Comparison of ENCODE assay signal across 10 cellular contexts in the genomic region with DNA sequence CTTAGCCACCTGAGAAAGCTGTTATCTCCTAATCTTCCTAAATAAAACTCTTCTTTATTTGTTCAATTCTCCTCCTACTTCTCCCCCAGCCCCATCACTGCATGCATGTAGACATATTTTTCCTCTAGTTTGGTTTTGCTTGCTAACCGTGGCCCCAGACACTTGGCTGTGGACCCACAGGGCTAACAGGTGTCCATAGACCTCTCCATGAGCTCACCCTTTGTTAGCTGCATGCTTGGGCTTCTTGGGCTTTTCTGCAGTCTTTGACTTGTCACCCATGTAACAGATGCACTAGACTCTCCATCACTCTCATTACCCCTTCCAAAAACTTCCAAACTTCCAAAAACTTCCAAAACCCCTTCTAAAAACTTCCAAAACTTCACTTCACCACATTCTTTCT.
"Had no signal": no experiment of that assay in that cellular context is flagged by ENCODE, and none has a peak within 500 bp of the region (broad histone marks: within the 10 kb centered on the region; RNA-seq: fewer than 3 reads in every experiment).

No MANE protein-coding gene starts in this region.

- H3K4me3 ChIP-seq: GM23248, HAP-1 had no signal

- H3K27ac ChIP-seq: GM23248, HL-60 had no signal

- H3K4me1 Mint-ChIP-seq: IgD-negative memory B cell had no signal

- H2AFZ ChIP-seq: GM23248 had no signal

- H3K27ac Mint-ChIP-seq: HFFc6, IgD-negative memory B cell had no signal

- H3K9me3 ChIP-seq: HAP-1 had no signal

- DNase-seq: GM23248, GOT3, H7, HFFc6, KBM-7 had no signal

- H3K4me3 Mint-ChIP-seq: HFFc6 had no signal

- H3K9ac ChIP-seq: GM23248 had no signal

- H3K9me3 Mint-ChIP-seq: HFFc6 had no signal

- H3K36me3 ChIP-seq: HAP-1 had no signal

- ATAC-seq: HCT116, HepG2 had no signal
